Comparison of ENCODE assay signal across 26 cellular contexts in genomic region chr11:129417458-129417857, GRCh38. TPM values are rescaled to one million over a fixed set of nuclear protein-coding genes. Genes with fewer than 3 reads are reported as not detected.
DNase-seq lines count a peak whose midpoint lies in the region; ATAC-seq, FAIRE-seq and TF ChIP-seq lines count a peak whose summit lies in the region.
"Had no signal": no experiment of that assay in that cellular context is flagged by ENCODE, and none has a peak within 500 bp of the region (broad histone marks: within the 10 kb centered on the region; RNA-seq: fewer than 3 reads in every experiment).

No MANE protein-coding gene starts in this region.

- H3K27ac ChIP-seq in Peyer's patch, result peak overlapping the region in 3 of 4 donors; percentile 13 to 85 (median 76)
- peak overlapping the region in 3 of 4 donors; percentile 25 to 73 (median 57) for H3K27ac ChIP-seq in pancreas
- H3K27ac ChIP-seq: C4-2B, coronary artery, gastroesophageal sphincter, left ventricle myocardium inferior, right lobe of liver, thyroid gland had no signal

- DNase-seq in Peyer's patch, result no peak
- no peak for DNase-seq in pancreas
- no peak for DNase-seq in NCI-H1930 (lab: John Stamatoyannopoulos, UW)
- DNase-seq: activated naive CD4-positive, alpha-beta T cell treated with anti-CD3 and anti-CD28 coated beads for 36 hours; activated T-cell treated with anti-CD3 and anti-CD28 coated beads, Interleukin-2, amount 50 U/mL, for 48 hours; amniotic stem cell; esophagus squamous epithelium; H7; left ventricle myocardium inferior; NCI-H1048; NCI-H187; NCI-H526; posterior cingulate gyrus; right lobe of liver; thyroid gland had no signal

- H3K4me3 ChIP-seq in Peyer's patch (no peak overlapping the region), pancreas (no peak overlapping the region)
- H3K4me3 ChIP-seq: breast epithelium, coronary artery, esophagus squamous epithelium, gastroesophageal sphincter, left ventricle myocardium inferior, right lobe of liver, thyroid gland had no signal

- FAIRE-seq in pancreas (lab: Jason Lieb, UNC), result no peak

- ATAC-seq in GM19463 (IDR thresholded peaks at IDR 0.05; ENCODE audit: unreplicated experiment), result peak; percentile 17
- peak; percentile 20 for ATAC-seq in HG02870 (IDR thresholded peaks at IDR 0.05; ENCODE audit: unreplicated experiment)
- no peak for ATAC-seq in pancreas
- ATAC-seq in GM21737 (IDR thresholded peaks at IDR 0.05; ENCODE audit: unreplicated experiment), result no peak
- no peak for ATAC-seq in HG03196 (IDR thresholded peaks at IDR 0.05; ENCODE audit: unreplicated experiment)
- ATAC-seq in GM19351 (IDR thresholded peaks at IDR 0.05; ENCODE audit: unreplicated experiment), result no peak
- ATAC-seq: gastroesophageal sphincter, right lobe of liver had no signal

- H3K36me3 ChIP-seq in Peyer's patch (no peaks in the 10 kb centered on the region), pancreas (no peaks in the 10 kb centered on the region)
- H3K36me3 ChIP-seq: breast epithelium, gastroesophageal sphincter, left ventricle myocardium inferior, right lobe of liver, thyroid gland had no signal

- 89 to 94% methylated on average over 7 of the region's 7 CpGs for WGBS in pancreas, 2 donors

- TF ChIP-seq CTCF in Peyer's patch (IDR thresholded peaks at IDR 0.05) (no peak), pancreas (IDR thresholded peaks at IDR 0.05) (no peak)

- no peaks in the 10 kb centered on the region for H3K27me3 ChIP-seq in Peyer's patch
- H3K27me3 ChIP-seq in pancreas, result no peaks in the 10 kb centered on the region
- H3K27me3 ChIP-seq: breast epithelium, esophagus squamous epithelium, gastroesophageal sphincter, right lobe of liver, thyroid gland had no signal

- no peak for TF ChIP-seq POLR2A in Peyer's patch (IDR thresholded peaks at IDR 0.05)

- H3K4me1 ChIP-seq in Peyer's patch, result peaks cover 0 to 41% (median 2%) of the 10 kb centered on the region in 4 donors
- no peaks in the 10 kb centered on the region for H3K4me1 ChIP-seq in pancreas
- H3K4me1 ChIP-seq: breast epithelium, gastroesophageal sphincter, left ventricle myocardium inferior, right lobe of liver, thyroid gland had no signal

- intact Hi-C loops in pancreas (cut with DNase I), result no loop called here

- H3K9me3 ChIP-seq in Peyer's patch (no peaks in the 10 kb centered on the region), pancreas (no peaks in the 10 kb centered on the region)
- H3K9me3 ChIP-seq: breast epithelium, esophagus squamous epithelium, gastroesophageal sphincter, left ventricle myocardium inferior, right lobe of liver, thyroid gland had no signal

RNA-seq across cellular contexts. Expression of gene BARX2, which starts 41.8 kb away (rescaled TPM):
- 10 to 100 TPM in 3 of 4 donors, 1 to 10 TPM in 1; 1.7 to 19.8 (median 15.7) TPM for total RNA-seq in Peyer's patch
- total RNA-seq in pancreas, result 1 to 10 TPM; 4.1 to 9.9 (median 5.2) TPM
- 1 to 10 TPM; 3.8 to 7.8 TPM for polyA plus RNA-seq in pancreas
- total RNA-seq: H7, left ventricle myocardium inferior, LHCN-M2, right lobe of liver, RPMI7951 had no signal

Comparison
In these comparisons a context has a peak if more than half of its experiments do, and no peak if none do; other contexts are left out.
1. ATAC-seq: peak in GM19463 (single experiment) and HG02870 (single experiment); none in pancreas (0 of 4), GM21737 (single experiment), HG03196 (single experiment) and GM19351 (single experiment).